Comparison of ENCODE assay signal across 21 cellular contexts in genomic region chr6:50842446-50842845, GRCh38. TPM values are rescaled to one million over a fixed set of nuclear protein-coding genes. Genes with fewer than 3 reads are reported as not detected.
"Had no signal": no experiment of that assay in that cellular context is flagged by ENCODE, and none has a peak within 500 bp of the region (broad histone marks: within the 10 kb centered on the region; RNA-seq: fewer than 3 reads in every experiment).

No MANE protein-coding gene starts in this region.

- H3K4me3 ChIP-seq: dorsolateral prefrontal cortex, heart right ventricle, left lung, thoracic aorta had no signal

- H3K4me3 Mint-ChIP-seq: activated CD4-positive, alpha-beta memory T cell treated with anti-CD3 and anti-CD28 coated beads for 36 hours; activated T-cell treated with anti-CD3 and anti-CD28 coated beads, Interleukin-2, amount 50 U/mL, for 72 hours; immature natural killer cell; memory B cell; stimulated activated naive CD8-positive, alpha-beta T cell treated with anti-CD3 and anti-CD28 coated beads, Interleukin-15, amount 100 ng/mL, for 72 hours had no signal

- ATAC-seq: activated T-cell treated with anti-CD3 and anti-CD28 coated beads, Interleukin-2, amount 50 U/mL, for 72 hours; heart right ventricle; left lung; stimulated activated naive CD8-positive, alpha-beta T cell treated with anti-CD3 and anti-CD28 coated beads, Interleukin-15, amount 100 ng/mL, for 72 hours had no signal

- DNase-seq: activated CD4-positive, alpha-beta memory T cell treated with anti-CD3 and anti-CD28 coated beads for 36 hours; activated CD4-positive, CD25-positive, alpha-beta regulatory T cell treated with anti-CD3 and anti-CD28 coated beads, Interleukin-2, amount 50 U/mL, for 72 hours; activated CD8-positive, alpha-beta memory T cell treated with anti-CD3 and anti-CD28 coated beads, Interleukin-2, amount 50 U/mL, for 4 hours; activated naive CD4-positive, alpha-beta T cell; activated T-cell treated with anti-CD3 and anti-CD28 coated beads, Interleukin-2, amount 50 U/mL, for 72 hours; aorta; dorsolateral prefrontal cortex; heart right ventricle; immature natural killer cell; stimulated activated CD4-positive, alpha-beta T cell treated with anti-CD3 and anti-CD28 coated beads, Interleukin-15, amount 100 ng/mL, for 24 hours; stimulated activated CD4-positive, alpha-beta T cell treated with anti-CD3 and anti-CD28 coated beads, Interleukin-4, amount 100 ng/mL, for 4 hours; stimulated activated naive CD8-positive, alpha-beta T cell treated with anti-CD3 and anti-CD28 coated beads, Interleukin-15, amount 100 ng/mL, for 72 hours; T-helper 2 cell had no signal

- H3K36me3 ChIP-seq: heart right ventricle, left lung, thoracic aorta had no signal

- H3K36me3 Mint-ChIP-seq: memory B cell had no signal

- H3K9me3 Mint-ChIP-seq: activated CD4-positive, alpha-beta memory T cell treated with anti-CD3 and anti-CD28 coated beads for 36 hours had no signal

- H3K9me3 ChIP-seq: heart right ventricle, left lung, thoracic aorta had no signal

- H3K4me1 Mint-ChIP-seq: immature natural killer cell, memory B cell had no signal

- H3K4me1 ChIP-seq: left lung had no signal

- H3K27ac Mint-ChIP-seq: activated CD4-positive, alpha-beta memory T cell treated with anti-CD3 and anti-CD28 coated beads for 36 hours; immature natural killer cell; memory B cell; stimulated activated naive CD8-positive, alpha-beta T cell treated with anti-CD3 and anti-CD28 coated beads, Interleukin-15, amount 100 ng/mL, for 72 hours had no signal

- H3K27ac ChIP-seq: dorsolateral prefrontal cortex, heart right ventricle, left lung, thoracic aorta had no signal

RNA-seq across cellular contexts. Expression of gene TFAP2B, which starts 23.8 kb away (rescaled TPM):
- total RNA-seq: activated CD4-positive, alpha-beta memory T cell treated with anti-CD3 and anti-CD28 coated beads for 36 hours; activated T-cell treated with anti-CD3 and anti-CD28 coated beads, Interleukin-2, amount 50 U/mL, for 72 hours; aorta; bronchial epithelial cell; fibroblast of lung; frontal cortex; heart right ventricle; osteoblast; pulmonary artery endothelial cell had no signal
- polyA plus RNA-seq: fibroblast of lung, immature natural killer cell had no signal
